In genomic region chrX:148049441-148049840, GRCh38 we compare ENCODE assay signal across 1 cellular context.
TF ChIP-seq lines count a peak whose summit lies in the region.

No MANE protein-coding gene starts in this region.

TF ChIP-seq in WTC11, 78 proteins besides CTCF, POLR2A, EP300 and RAD21 (continued from another document):
- TF ChIP-seq ARID4B (CRISPR knock-in tag; IDR thresholded peaks at IDR 0.05; ENCODE audit: borderline replicate concordance) (no peak), MLX (CRISPR knock-in tag; IDR thresholded peaks at IDR 0.05) (no peak), CDX4 (CRISPR knock-in tag; IDR thresholded peaks at IDR 0.05; ENCODE audit: borderline replicate concordance) (no peak)
